8 cellular contexts compared by ENCODE assay signal in genomic region chr17:64780096-64781012, GRCh38.
DNase-seq lines count a peak whose midpoint lies in the region; ATAC-seq and TF ChIP-seq lines count a peak whose summit lies in the region.

No MANE protein-coding gene starts in this region.

- H3K36me3 ChIP-seq in parathyroid adenoma (ENCODE audit: control insufficient read depth, insufficient read depth, low read length) (no peaks in the 10 kb centered on the region), upper lobe of right lung (peaks cover 15% of the 10 kb centered on the region)

- ATAC-seq in upper lobe of right lung (peak; percentile 64), HG03342 (IDR thresholded peaks at IDR 0.05; ENCODE audit: unreplicated experiment) (no peak)

- H3K4me1 ChIP-seq in parathyroid adenoma (peaks cover 6% of the 10 kb centered on the region), upper lobe of right lung (peaks cover 56% of the 10 kb centered on the region)

- H3K4me3 ChIP-seq in fibroblast of villous mesenchyme (ENCODE audit: low read depth, low read length) = peak overlapping the region; percentile 46
- peak overlapping the region; percentile 37 for H3K4me3 ChIP-seq in parathyroid adenoma (ENCODE audit: low read depth, low read length)
- H3K4me3 ChIP-seq in upper lobe of right lung = peak overlapping the region; percentile 62

- TF ChIP-seq CTCF in fibroblast of villous mesenchyme (IDR thresholded peaks at IDR 0.05; ENCODE audit: insufficient read depth, low read depth, low read length) (no peak), parathyroid adenoma (IDR thresholded peaks at IDR 0.05) (no peak), upper lobe of right lung (IDR thresholded peaks at IDR 0.05) (no peak)

- H3K27ac ChIP-seq in parathyroid adenoma (peak overlapping the region; percentile 21), upper lobe of right lung (peak overlapping the region; percentile 86)

- DNase-seq in Daoy (ENCODE audit: low read depth) (peak; percentile 63), NCI-H2171 (lab: John Stamatoyannopoulos, UW) (peak; percentile 57), fibroblast of villous mesenchyme (ENCODE audit: low read depth) (no peak), upper lobe of right lung (peak; percentile 93)
- peak; percentile 83 to 87 for DNase-seq in activated T-cell treated with anti-CD3 and anti-CD28 coated beads, Interleukin-2, amount 50 U/mL, for 48 hours
- no peak for DNase-seq in NK-92 treated with Interleukin-12 subunit alpha and Interleukin-12 subunit beta, amount 100 ng/mL, for 24 hours (lab: John Stamatoyannopoulos, UW)

- H3K27me3 ChIP-seq in parathyroid adenoma (ENCODE audit: control insufficient read depth, insufficient read depth, low read length) (no peaks in the 10 kb centered on the region), upper lobe of right lung (no peaks in the 10 kb centered on the region)

- intact Hi-C loops in upper lobe of right lung (cut with DNase I) = no loop called here

- peak overlapping the region; percentile 61 for H3K4me2 ChIP-seq in parathyroid adenoma (ENCODE audit: low read length)

- no peaks in the 10 kb centered on the region for H3K79me2 ChIP-seq in parathyroid adenoma

- peak overlapping the region; percentile 84 for H2AFZ ChIP-seq in parathyroid adenoma

- no peak overlapping the region for H3K9ac ChIP-seq in parathyroid adenoma

- H3K9me3 ChIP-seq in parathyroid adenoma (ENCODE audit: control insufficient read depth, low read length) (no peaks in the 10 kb centered on the region), upper lobe of right lung (no peaks in the 10 kb centered on the region)

Comparison
In these comparisons a context has a peak if more than half of its experiments do, and no peak if none do; other contexts are left out.
1. DNase-seq: peak in Daoy (single experiment), NCI-H2171 (single experiment), activated T-cell treated with anti-CD3 and anti-CD28 coated beads, Interleukin-2, amount 50 U/mL, for 48 hours (2 of 2) and upper lobe of right lung (single experiment); none in fibroblast of villous mesenchyme (single experiment) and NK-92 treated with Interleukin-12 subunit alpha and Interleukin-12 subunit beta, amount 100 ng/mL, for 24 hours (single experiment).
2. Peak in every context shown above with its lines, with median percentiles within 50 percentile points of each other: H3K4me3 ChIP-seq.